Comparison of ENCODE assay signal across 1 cellular context in genomic region chr13:40777166-40777956, GRCh38.
TF ChIP-seq lines count a peak whose summit lies in the region.

No MANE protein-coding gene starts in this region.

TF ChIP-seq in IMR-90, 13 proteins besides CTCF, POLR2A, EP300 and RAD21:
- TF ChIP-seq FOS (IDR thresholded peaks at IDR 0.05; ENCODE audit: low read depth, low read length) (no peak), RCOR1 (IDR thresholded peaks at IDR 0.05; ENCODE audit: insufficient replicate concordance, low read length) (no peak), CHD1 (IDR thresholded peaks at IDR 0.05; ENCODE audit: low read depth, low read length) (no peak), BHLHE40 (IDR thresholded peaks at IDR 0.05; ENCODE audit: low read depth, low read length) (no peak), SMC3 (IDR thresholded peaks at IDR 0.05; ENCODE audit: low read depth, low read length) (0 out of 2 replicates have a peak, but pooled peaks have one; percentile 22), MXI1 (IDR thresholded peaks at IDR 0.05; ENCODE audit: borderline replicate concordance, low read depth, low read length) (no peak)
- TF ChIP-seq, protein P1, sequence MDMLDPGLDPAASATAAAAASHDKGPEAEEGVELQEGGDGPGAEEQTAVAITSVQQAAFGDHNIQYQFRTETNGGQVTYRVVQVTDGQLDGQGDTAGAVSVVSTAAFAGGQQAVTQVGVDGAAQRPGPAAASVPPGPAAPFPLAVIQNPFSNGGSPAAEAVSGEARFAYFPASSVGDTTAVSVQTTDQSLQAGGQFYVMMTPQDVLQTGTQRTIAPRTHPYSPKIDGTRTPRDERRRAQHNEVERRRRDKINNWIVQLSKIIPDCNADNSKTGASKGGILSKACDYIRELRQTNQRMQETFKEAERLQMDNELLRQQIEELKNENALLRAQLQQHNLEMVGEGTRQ (IDR thresholded peaks at IDR 0.05; ENCODE audit: low read depth, low read length), result no peak
